15 cellular contexts compared by ENCODE assay signal in the genomic region with DNA sequence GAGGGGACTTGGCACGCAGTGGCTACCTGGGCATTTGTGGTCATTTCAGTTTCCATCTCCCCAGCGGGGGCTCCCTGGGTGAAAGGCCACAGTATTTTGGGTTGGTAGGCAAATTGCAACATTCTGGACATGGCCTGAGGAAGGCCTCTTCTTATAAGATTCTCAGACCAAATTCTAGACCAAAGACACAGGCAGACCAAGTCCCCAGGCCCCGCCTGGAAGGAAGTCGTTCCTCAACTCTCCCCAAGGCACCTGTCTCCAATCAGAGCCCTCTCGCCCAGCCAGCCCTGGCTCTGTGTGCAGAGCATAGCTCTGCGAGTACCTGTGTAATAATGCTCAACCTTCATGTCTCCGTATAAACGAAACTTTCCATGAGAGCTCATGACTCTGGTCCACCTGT. TPM values are rescaled to one million over a fixed set of nuclear protein-coding genes. Genes with fewer than 3 reads are reported as not detected.
"Had no signal": no experiment of that assay in that cellular context is flagged by ENCODE, and none has a peak within 500 bp of the region (broad histone marks: within the 10 kb centered on the region; RNA-seq: fewer than 3 reads in every experiment).

No MANE protein-coding gene starts in this region.

- H3K27me3 ChIP-seq: brain microvascular endothelial cell, sigmoid colon, tibial nerve had no signal

- H3K9me3 ChIP-seq: sigmoid colon, tibial nerve had no signal

- H3K36me3 ChIP-seq: sigmoid colon had no signal

- H3K4me3 ChIP-seq: sigmoid colon, tibial nerve had no signal

- DNase-seq: activated CD4-positive, alpha-beta T cell treated with anti-CD3 and anti-CD28 coated beads, Interleukin-2, amount 50 U/mL, for 1 hour; amygdala; brain microvascular endothelial cell; effector CD8-positive, alpha-beta T cell; foreskin fibroblast; hypothalamus; sigmoid colon; stimulated activated CD4-positive, alpha-beta T cell treated with anti-CD3 and anti-CD28 coated beads, Interleukin-12 subunit alpha, Interleukin-12 subunit beta, amount 100 ng/mL, for 4 hours; stimulated activated naive CD4-positive, alpha-beta T cell; substantia nigra; T-helper 9 cell had no signal

- H3K27ac ChIP-seq: brain microvascular endothelial cell, sigmoid colon, tibial nerve had no signal

RNA-seq across cellular contexts. Expression of a gene that starts 53.1 kb away (rescaled TPM):
- total RNA-seq: activated CD8-positive, alpha-beta memory T cell treated with anti-CD3 and anti-CD28 coated beads for 36 hours; kidney epithelial cell; pulmonary artery endothelial cell had no signal
